Comparison of ENCODE assay signal across 8 cellular contexts in genomic region chr11:68257477-68258362, GRCh38. TPM values are rescaled to one million over a fixed set of nuclear protein-coding genes. Genes with fewer than 3 reads are reported as not detected.
DNase-seq lines count a peak whose midpoint lies in the region; ATAC-seq and TF ChIP-seq lines count a peak whose summit lies in the region.

No MANE protein-coding gene starts in this region.

- H3K4me1 Mint-ChIP-seq in activated T-cell treated with anti-CD3 and anti-CD28 coated beads, Interleukin-2, amount 50 U/mL, for 24 hours (ENCODE audit: low read depth), result peaks cover 3% of the 10 kb centered on the region
- peaks cover 19 to 36% (median 35%) of the 10 kb centered on the region in 3 donors for H3K4me1 Mint-ChIP-seq in naive B cell

- no peak for TF ChIP-seq EP300 in esophagus muscularis mucosa (IDR thresholded peaks at IDR 0.05)

- H3K4me2 ChIP-seq in KMS-11 (peak overlapping the region; percentile 56), PC-3 (ENCODE audit: low read length) (peak overlapping the region; percentile 83)

- H3K36me3 Mint-ChIP-seq in activated T-cell treated with anti-CD3 and anti-CD28 coated beads, Interleukin-2, amount 50 U/mL, for 24 hours (ENCODE audit: low read depth), result peaks cover 19% of the 10 kb centered on the region
- peaks cover 5 to 9% of the 10 kb centered on the region in 2 donors for H3K36me3 Mint-ChIP-seq in naive B cell

- POLR2A ChIA-PET in PC-3 (lab: Charles Lee; ENCODE audit: unreplicated experiment), result interaction anchor here (0.5 to 0.6 kb wide), 2 partner anchors 15 to 229 kb away, joined by 3 to 10 read pairs; no protein-coding TSS in a partner anchor

- peak; percentile 82 for TF ChIP-seq CTCF in KMS-11 (conservative IDR thresholded peaks at IDR 0.05; ENCODE audit: low read depth, low read length)
- peak; percentile 90 for TF ChIP-seq CTCF in PC-3 (conservative IDR thresholded peaks at IDR 0.05; ENCODE audit: low read depth, low read length)
- TF ChIP-seq CTCF in esophagus muscularis mucosa (IDR thresholded peaks at IDR 0.05), result peak; percentile 88 to 96 (median 89)

- CTCF ChIA-PET in PC-3 (lab: Charles Lee), result interaction anchor here (0.5 to 1.1 kb wide), 8 partner anchors 12 to 149 kb away, joined by 3 to 6 read pairs (median 4); partner anchors contain the start of gene C11orf24

- H3K4me3 ChIP-seq in KMS-11 (IDR thresholded peaks at IDR 0.05; ENCODE audit: insufficient read depth, low read depth, low read length) (no peak overlapping the region), PC-3 (ENCODE audit: low read length) (peak overlapping the region; percentile 41; the same call in 1 of the 2 replicates), esophagus muscularis mucosa (peak overlapping the region; percentile 18 to 36 (median 26))

- no TSS peak for BruUV-seq in PC-3 (replicated peaks; lab: Mats Ljungman, UMichigan)

- TF ChIP-seq POLR2A in esophagus muscularis mucosa (IDR thresholded peaks at IDR 0.05; ENCODE audit: low read depth), result no peak

- H3K27me3 Mint-ChIP-seq in activated T-cell treated with anti-CD3 and anti-CD28 coated beads, Interleukin-2, amount 50 U/mL, for 24 hours, result no peaks in the 10 kb centered on the region
- H3K27me3 Mint-ChIP-seq in naive B cell, result no peaks in the 10 kb centered on the region

- H3K79me2 ChIP-seq in KMS-11 (ENCODE audit: insufficient read depth, low read depth) (no peaks in the 10 kb centered on the region), PC-3 (ENCODE audit: low read length) (no peaks in the 10 kb centered on the region)

- ATAC-seq in PC-3 (peak; percentile 89), naive B cell (ENCODE audit: low read depth in 2 of 2) (peak; percentile 94 to 97), HG02763 (IDR thresholded peaks at IDR 0.05; ENCODE audit: unreplicated experiment) (no peak)

- H3K27ac ChIP-seq in KMS-11 (no peak overlapping the region), PC-3 (ENCODE audit: low read length) (no peak overlapping the region), esophagus muscularis mucosa (replicated peaks in 1 of 4) (peak overlapping the region in 2 of 4 donors; percentile 0 to 48)

- intact Hi-C loops in PC-3 (cut with micrococcal nuclease), result loop anchor here (1.0 to 5.0 kb wide), 3 partner anchors 40 to 189 kb away; no protein-coding TSS in a partner anchor
- intact Hi-C loops in esophagus muscularis mucosa (cut with DNase I), result loop anchor here (1.0 to 2.0 kb wide), 2 partner anchors 40 to 189 kb away; no protein-coding TSS in a partner anchor

- H4K20me1 ChIP-seq in KMS-11 (ENCODE audit: insufficient read depth) (no peaks in the 10 kb centered on the region), PC-3 (ENCODE audit: low read length) (no peaks in the 10 kb centered on the region)

- DNase-seq in DMS114 treated with DMSO at 0.1 percent for 48 hours (lab: John Stamatoyannopoulos, UW; ENCODE audit: unreplicated experiment), result peak; percentile 100
- peak; percentile 96 for DNase-seq in PC-3
- DNase-seq in activated T-cell treated with anti-CD3 and anti-CD28 coated beads, Interleukin-2, amount 50 U/mL, for 24 hours, result peak; percentile 96
- peak; percentile 99 for DNase-seq in esophagus muscularis mucosa (ENCODE audit: extremely low spot score)
- DNase-seq in naive B cell, result peak; percentile 90
- peak; percentile 95 for DNase-seq in stimulated activated CD8-positive, alpha-beta memory T cell treated with anti-CD3 and anti-CD28 coated beads, Interleukin-7, amount 100 ng/mL, for 24 hours (ENCODE audit: low read depth)

- H3K27ac Mint-ChIP-seq in activated T-cell treated with anti-CD3 and anti-CD28 coated beads, Interleukin-2, amount 50 U/mL, for 24 hours, result no peak overlapping the region
- peak overlapping the region; percentile 82 to 95 (median 87) for H3K27ac Mint-ChIP-seq in naive B cell

- H3K4me3 Mint-ChIP-seq in activated T-cell treated with anti-CD3 and anti-CD28 coated beads, Interleukin-2, amount 50 U/mL, for 24 hours, result no peak overlapping the region
- H3K4me3 Mint-ChIP-seq in naive B cell, result peak overlapping the region in 6 of 8 donors; percentile 44 to 74 (median 57)

- H3K4me1 ChIP-seq in KMS-11 (ENCODE audit: low read depth, poor library complexity, severe bottlenecking) (peaks cover 10% of the 10 kb centered on the region), PC-3 (ENCODE audit: insufficient read depth, low read length) (peaks cover 5% of the 10 kb centered on the region; the same call in 1 of the 2 replicates), esophagus muscularis mucosa (peaks cover 6 to 21% (median 15%) of the 10 kb centered on the region in 4 donors)

- peak overlapping the region; percentile 18; the same call in 1 of the 2 replicates for H3K9ac ChIP-seq in KMS-11
- H3K9ac ChIP-seq in PC-3 (ENCODE audit: low read length), result 0 out of 2 replicates have a peak overlapping the region, but pooled peaks have one; percentile 25

- H3K36me3 ChIP-seq in KMS-11 (ENCODE audit: insufficient read depth) (peaks cover 4% of the 10 kb centered on the region; the same call in 1 of the 2 replicates), PC-3 (ENCODE audit: low read depth, low read length) (peaks cover 7% of the 10 kb centered on the region; the same call in 1 of the 2 replicates), esophagus muscularis mucosa (peaks cover 16 to 28% (median 24%) of the 10 kb centered on the region in 4 donors)

- no peaks in the 10 kb centered on the region for H3K9me3 ChIP-seq in PC-3 (ENCODE audit: low read length)
- no peaks in the 10 kb centered on the region for H3K9me3 ChIP-seq in esophagus muscularis mucosa

- no peaks in the 10 kb centered on the region for H3K27me3 ChIP-seq in KMS-11 (ENCODE audit: insufficient read depth, low read depth)
- no peaks in the 10 kb centered on the region for H3K27me3 ChIP-seq in PC-3 (ENCODE audit: low read length)
- no peaks in the 10 kb centered on the region for H3K27me3 ChIP-seq in esophagus muscularis mucosa

- H3K9me3 Mint-ChIP-seq in activated T-cell treated with anti-CD3 and anti-CD28 coated beads, Interleukin-2, amount 50 U/mL, for 24 hours, result no peaks in the 10 kb centered on the region
- no peaks in the 10 kb centered on the region for H3K9me3 Mint-ChIP-seq in naive B cell

- H3F3A ChIP-seq in PC-3 (ENCODE audit: low read length, unreplicated experiment), result no peaks in the 10 kb centered on the region

- no peaks in the 10 kb centered on the region for H3K9me2 ChIP-seq in PC-3 (replicated peaks; ENCODE audit: low read length)

- H2AFZ ChIP-seq in KMS-11 (ENCODE audit: low read depth) (peak overlapping the region; percentile 90), PC-3 (ENCODE audit: low read length) (peak overlapping the region; percentile 96)

- 27% methylated on average over 18 of the region's 22 CpGs for WGBS in esophagus muscularis mucosa

RNA-seq across cellular contexts. Expression of gene C11orf24, which starts 14.1 kb away (rescaled TPM):
- 74.9 and 75.9 TPM in 2 replicates for total RNA-seq in PC-3 (2014; rRNA removed)
- 10 to 100 TPM; 27.0 to 41.5 (median 31.5) TPM for total RNA-seq in esophagus muscularis mucosa
- 10 to 100 TPM; 22.2 to 67.0 (median 42.5) TPM for polyA plus RNA-seq in naive B cell (ENCODE audit: low read depth in 6 of 6)

RNA-seq across cellular contexts. Expression of gene KMT5B, which starts 44.6 kb away (rescaled TPM):
- total RNA-seq in PC-3 (2014; rRNA removed) (17.5 and 19.0 TPM in 2 replicates), esophagus muscularis mucosa (10 to 100 TPM; 28.7 to 49.4 (median 43.3) TPM)
- polyA plus RNA-seq in naive B cell (ENCODE audit: low read depth in 6 of 6), result 10 to 100 TPM; 34.7 to 67.8 (median 46.3) TPM

RNA-seq across cellular contexts. Expression of gene LRP5, which starts 54.7 kb away (rescaled TPM):
- total RNA-seq in PC-3 (2014; rRNA removed), result 64.3 and 83.5 TPM in 2 replicates
- 10 to 100 TPM; 34.0 to 78.4 (median 56.2) TPM for total RNA-seq in esophagus muscularis mucosa
- polyA plus RNA-seq in naive B cell (ENCODE audit: low read depth in 6 of 6), result under 1 TPM in 5 of 6 donors, not detected in 1; 0.04 to 0.88 (median 0.56) TPM
